ENCODE assay signal across 8 cellular contexts in the genomic region with DNA sequence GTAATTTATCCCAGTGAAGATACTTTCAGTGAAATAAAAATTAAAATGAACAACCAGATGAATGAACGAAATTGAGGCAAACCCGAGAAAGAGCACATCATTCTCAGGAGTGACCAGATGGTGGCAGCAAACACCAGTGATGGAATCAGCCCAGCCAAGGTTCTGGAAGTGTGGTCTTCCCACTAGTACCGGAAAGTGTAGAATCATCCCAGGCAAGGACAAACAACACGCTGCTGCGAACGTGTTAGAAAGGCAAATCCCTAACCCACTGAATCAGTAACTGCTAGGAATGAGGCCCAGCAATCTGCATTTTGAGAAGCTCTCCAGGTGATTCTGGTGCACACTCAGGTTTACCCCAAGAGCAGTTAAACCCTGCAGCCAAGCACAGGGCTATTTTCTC. TPM values are rescaled to one million over a fixed set of nuclear protein-coding genes. Genes with fewer than 3 reads are reported as not detected.
DNase-seq lines count a peak whose midpoint lies in the region; ATAC-seq and TF ChIP-seq lines count a peak whose summit lies in the region.

No MANE protein-coding gene starts in this region.

- no peaks in the 10 kb centered on the region for H3K27me3 ChIP-seq in Loucy (ENCODE audit: insufficient read depth, low read length, poor library complexity, severe bottlenecking)

- TF ChIP-seq CTCF in natural killer cell (IDR thresholded peaks at IDR 0.05) (peak; percentile 67), Loucy (conservative IDR thresholded peaks at IDR 0.05; ENCODE audit: low read length) (peak; percentile 96), fibroblast of pulmonary artery (IDR thresholded peaks at IDR 0.05; ENCODE audit: low read length, missing control alignments) (peak; percentile 91), omental fat pad (IDR thresholded peaks at IDR 0.05) (no peak)

- H3K9me3 ChIP-seq in Loucy (ENCODE audit: insufficient read depth, low read depth, low read length) = no peaks in the 10 kb centered on the region

- no peaks in the 10 kb centered on the region for H3K36me3 ChIP-seq in Loucy (ENCODE audit: insufficient read depth, low read length)

- intact Hi-C loops in natural killer cell (cut with micrococcal nuclease) = loop anchor here (5.0 kb wide), 2 partner anchors 628 to 683 kb away; no protein-coding TSS in a partner anchor

- ATAC-seq in natural killer cell = peak in 1 of 3 donors; percentile 54
- no peak for ATAC-seq in natural killer cell treated with Interleukin-12 subunit alpha and Interleukin-12 subunit beta and Interleukin-15 and Interleukin-18, amount 100 ng/mL, for 72 hours
- ATAC-seq in omental fat pad (ENCODE audit: low FRiP score) = no peak

- H4K20me1 ChIP-seq in Loucy (ENCODE audit: insufficient read depth, low read length, poor library complexity, severe bottlenecking) = no peaks in the 10 kb centered on the region

- no peak overlapping the region for H2AFZ ChIP-seq in Loucy (ENCODE audit: low read length)

- H3K4me2 ChIP-seq in Loucy (ENCODE audit: low read depth, low read length, poor library complexity, severe bottlenecking) = no peak overlapping the region

- H3K4me1 Mint-ChIP-seq in natural killer cell = peaks cover 5 to 6% of the 10 kb centered on the region in 2 donors
- H3K4me1 Mint-ChIP-seq in natural killer cell treated with Interleukin-12 subunit alpha and Interleukin-12 subunit beta and Interleukin-15 and Interleukin-18, amount 100 ng/mL, for 72 hours (ENCODE audit: low read depth in 2 of 2) = peaks cover 0 to 4% of the 10 kb centered on the region in 2 donors

- H3K27me3 Mint-ChIP-seq in natural killer cell (ENCODE audit: low read depth in 2 of 2) = peaks cover 28 to 37% of the 10 kb centered on the region in 2 donors
- peaks cover 25 to 27% of the 10 kb centered on the region in 2 donors for H3K27me3 Mint-ChIP-seq in natural killer cell treated with Interleukin-12 subunit alpha and Interleukin-12 subunit beta and Interleukin-15 and Interleukin-18, amount 100 ng/mL, for 72 hours

- no peak overlapping the region for H3K4me3 Mint-ChIP-seq in natural killer cell
- no peak overlapping the region for H3K4me3 Mint-ChIP-seq in natural killer cell treated with Interleukin-12 subunit alpha and Interleukin-12 subunit beta and Interleukin-15 and Interleukin-18, amount 100 ng/mL, for 72 hours

- DNase-seq in natural killer cell = no peak
- no peak for DNase-seq in natural killer cell treated with Interleukin-12 subunit alpha and Interleukin-12 subunit beta and Interleukin-15 and Interleukin-18, amount 100 ng/mL, for 72 hours (ENCODE audit: low spot score)
- peak; percentile 55 for DNase-seq in SW480 (ENCODE audit: low spot score)
- DNase-seq in fibroblast of pulmonary artery (ENCODE audit: low read depth) = peak; percentile 84
- peak; percentile 41 for DNase-seq in omental fat pad (ENCODE audit: low spot score)
- DNase-seq in T-helper 9 cell = no peak
- no peak for DNase-seq in COR-L47 (lab: John Stamatoyannopoulos, UW)

- H3K9ac ChIP-seq in Loucy (ENCODE audit: low read depth, low read length, poor library complexity, severe bottlenecking) = no peak overlapping the region

- H3K4me3 ChIP-seq in Loucy (ENCODE audit: low read length, poor library complexity, severe bottlenecking) (no peak overlapping the region), fibroblast of pulmonary artery (replicated peaks; ENCODE audit: low read depth, low read length) (no peak overlapping the region)

- no peaks in the 10 kb centered on the region for H3K9me3 Mint-ChIP-seq in natural killer cell
- no peaks in the 10 kb centered on the region for H3K9me3 Mint-ChIP-seq in natural killer cell treated with Interleukin-12 subunit alpha and Interleukin-12 subunit beta and Interleukin-15 and Interleukin-18, amount 100 ng/mL, for 72 hours

- no peaks in the 10 kb centered on the region for H3K36me3 Mint-ChIP-seq in natural killer cell
- H3K36me3 Mint-ChIP-seq in natural killer cell treated with Interleukin-12 subunit alpha and Interleukin-12 subunit beta and Interleukin-15 and Interleukin-18, amount 100 ng/mL, for 72 hours = no peaks in the 10 kb centered on the region

- H3K9me2 ChIP-seq in Loucy (replicated peaks; ENCODE audit: low read depth, low read length) = no peaks in the 10 kb centered on the region

- no peaks in the 10 kb centered on the region for H3K79me2 ChIP-seq in Loucy (ENCODE audit: insufficient read depth, low read length)

- H3K27ac Mint-ChIP-seq in natural killer cell = no peak overlapping the region
- no peak overlapping the region for H3K27ac Mint-ChIP-seq in natural killer cell treated with Interleukin-12 subunit alpha and Interleukin-12 subunit beta and Interleukin-15 and Interleukin-18, amount 100 ng/mL, for 72 hours

- H3K4me1 ChIP-seq in Loucy (ENCODE audit: insufficient read depth, low read length, poor library complexity, severe bottlenecking) = no peaks in the 10 kb centered on the region

- no peaks in the 10 kb centered on the region for H3F3A ChIP-seq in Loucy (ENCODE audit: low read depth)

RNA-seq across cellular contexts. Expression of gene SLC18A3, which starts 15.5 kb away (rescaled TPM):
- total RNA-seq in natural killer cell (not detected), omental fat pad (not detected)
- not detected for total RNA-seq in natural killer cell treated with Interleukin-12 subunit alpha and Interleukin-12 subunit beta and Interleukin-15 and Interleukin-18, amount 100 ng/mL, for 72 hours

RNA-seq across cellular contexts. Expression of gene CHAT, which starts 19.2 kb away (rescaled TPM):
- total RNA-seq in natural killer cell = not detected
- not detected for total RNA-seq in natural killer cell treated with Interleukin-12 subunit alpha and Interleukin-12 subunit beta and Interleukin-15 and Interleukin-18, amount 100 ng/mL, for 72 hours
- not detected for total RNA-seq in omental fat pad

RNA-seq across cellular contexts. Expression of gene ERCC6, which starts 55.7 kb away (rescaled TPM):
- 10 to 100 TPM; 36.4 to 54.6 (median 52.6) TPM for total RNA-seq in natural killer cell
- 10 to 100 TPM; 22.5 to 27.8 TPM for total RNA-seq in natural killer cell treated with Interleukin-12 subunit alpha and Interleukin-12 subunit beta and Interleukin-15 and Interleukin-18, amount 100 ng/mL, for 72 hours
- 10 to 100 TPM; 11.5 to 16.7 (median 11.8) TPM for total RNA-seq in omental fat pad

Comparison
In these comparisons a context has a peak if more than half of its experiments do, and no peak if none do; other contexts are left out.
1. DNase-seq: peak in SW480 (single experiment), fibroblast of pulmonary artery (single experiment) and omental fat pad (single experiment); none in natural killer cell (single experiment), natural killer cell treated with Interleukin-12 subunit alpha and Interleukin-12 subunit beta and Interleukin-15 and Interleukin-18, amount 100 ng/mL, for 72 hours (single experiment), T-helper 9 cell (single experiment) and COR-L47 (single experiment).
2. CTCF ChIP-seq: peak in natural killer cell (single experiment), Loucy (single experiment) and fibroblast of pulmonary artery (single experiment); none in omental fat pad (0 of 3).